In genomic region chr21:45481566-45481965, GRCh38 we compare ENCODE assay signal across 18 cellular contexts.
DNase-seq lines count a peak whose midpoint lies in the region; ATAC-seq, FAIRE-seq and TF ChIP-seq lines count a peak whose summit lies in the region.
"Had no signal": no experiment of that assay in that cellular context is flagged by ENCODE, and none has a peak within 500 bp of the region (broad histone marks: within the 10 kb centered on the region; RNA-seq: fewer than 3 reads in every experiment).

No MANE protein-coding gene starts in this region.

- H3K27ac Mint-ChIP-seq in CD4-positive, CD25-positive, alpha-beta regulatory T cell, result peak overlapping the region in 1 of 3 donors; percentile 26
- H3K27ac Mint-ChIP-seq: B cell had no signal

- H2BK15ac ChIP-seq in H1 (ENCODE audit: low read length) (no peak overlapping the region), neuronal stem cell (ENCODE audit: low read length) (no peak overlapping the region)

- no peak overlapping the region for H3K18ac ChIP-seq in H1 (ENCODE audit: extremely low read depth, low read length)
- no peak overlapping the region for H3K18ac ChIP-seq in neuronal stem cell (ENCODE audit: low read length)

- peak overlapping the region in 3 of 4 donors; percentile 44 to 69 (median 46) for H3K4me3 Mint-ChIP-seq in CD4-positive, CD25-positive, alpha-beta regulatory T cell
- H3K4me3 Mint-ChIP-seq: B cell; CD4-positive, alpha-beta memory T cell had no signal

- no peak for ATAC-seq in CD4-positive, CD25-positive, alpha-beta regulatory T cell (ENCODE audit: low read depth in 2 of 2)
- ATAC-seq in GM21737 (IDR thresholded peaks at IDR 0.05; ENCODE audit: unreplicated experiment), result no peak

- no peak overlapping the region for H2BK20ac ChIP-seq in H1 (ENCODE audit: low read length)

- H2BK12ac ChIP-seq in H1 (ENCODE audit: low read depth, low read length), result no peak overlapping the region
- H2BK12ac ChIP-seq in neuronal stem cell (ENCODE audit: low read length), result no peak overlapping the region

- no peak for FAIRE-seq in H1 (lab: Jason Lieb, UNC)
- FAIRE-seq: HTR-8/SVneo had no signal

- DNase-seq in cardiac muscle cell (ENCODE audit: low read depth in 1 of 2, low spot score in 1 of 2), result no peak
- no peak for DNase-seq in right atrium auricular region (ENCODE audit: low spot score)
- no peak for DNase-seq in CD4-positive, CD25-positive, alpha-beta regulatory T cell
- DNase-seq in H1 (ENCODE audit: low read depth in 1 of 2, low spot score in 2 of 2), result no peak
- no peak for DNase-seq in neuronal stem cell (ENCODE audit: low spot score)
- no peak for DNase-seq in activated gamma-delta T cell treated with Interleukin-2 at 50 U/mL for 16 hours
- no peak for DNase-seq in HT-29 (ENCODE audit: low spot score)
- DNase-seq: Calu3; CD4-positive, alpha-beta memory T cell; DMS79 treated with DMSO at 0.1 percent for 48 hours; GF-D8; HCEC 1CT; KBM-7 had no signal

- peaks cover 41% of the 10 kb centered on the region for H3K36me3 ChIP-seq in cardiac muscle cell
- H3K36me3 ChIP-seq in right atrium auricular region, result peaks cover 38% of the 10 kb centered on the region
- no peaks in the 10 kb centered on the region for H3K36me3 ChIP-seq in CD4-positive, CD25-positive, alpha-beta regulatory T cell (ENCODE audit: control insufficient read depth, insufficient read depth, low read length)
- peaks cover 14 to 70% (median 44%) of the 10 kb centered on the region in 4 experiments for H3K36me3 ChIP-seq in H1 (ENCODE audit: control insufficient read depth in 2 of 4, insufficient read depth in 4 of 4, low read length in 3 of 4)
- H3K36me3 ChIP-seq in neuronal stem cell (replicated peaks in 1 of 2; ENCODE audit: control insufficient read depth in 2 of 2, insufficient read depth in 2 of 2, low read length in 2 of 2), result peaks cover 0 to 25% of the 10 kb centered on the region in 2 donors

- peaks cover 2 to 56% (median 17%) of the 10 kb centered on the region in 4 donors for H3K4me1 Mint-ChIP-seq in CD4-positive, CD25-positive, alpha-beta regulatory T cell

- POLR2A ChIA-PET in H1 (lab: Charles Lee; ENCODE audit: partially characterized antibody), result no interaction called here

- H4K20me1 ChIP-seq in H1 (replicated peaks in 1 of 2; ENCODE audit: control insufficient read depth in 1 of 2, insufficient read depth in 2 of 2, low read length in 2 of 2), result peaks cover 8 to 20% of the 10 kb centered on the region in 2 experiments

- H3K36me3 Mint-ChIP-seq in CD4-positive, CD25-positive, alpha-beta regulatory T cell, result no peaks in the 10 kb centered on the region
- H3K36me3 Mint-ChIP-seq: CD4-positive, alpha-beta memory T cell had no signal

- H3K14ac ChIP-seq in H1 (ENCODE audit: insufficient read length) (no peak overlapping the region), neuronal stem cell (ENCODE audit: low read length) (peak overlapping the region; percentile 32)

- H3K27me3 ChIP-seq in cardiac muscle cell, result no peaks in the 10 kb centered on the region
- no peaks in the 10 kb centered on the region for H3K27me3 ChIP-seq in right atrium auricular region
- H3K27me3 ChIP-seq in CD4-positive, CD25-positive, alpha-beta regulatory T cell (ENCODE audit: control insufficient read depth, insufficient read depth, low read length), result no peaks in the 10 kb centered on the region
- H3K27me3 ChIP-seq in H1 (replicated peaks in 1 of 4; ENCODE audit: control insufficient read depth in 3 of 4, extremely low read depth in 1 of 4, insufficient read depth in 3 of 4, low read length in 3 of 4), result no peaks in the 10 kb centered on the region
- H3K27me3 ChIP-seq in neuronal stem cell (ENCODE audit: control insufficient read depth in 3 of 3, insufficient read depth in 3 of 3, low read depth in 1 of 3, low read length in 3 of 3), result peaks cover 0 to 14% (median 5%) of the 10 kb centered on the region in 3 experiments

- H3K79me1 ChIP-seq in H1 (ENCODE audit: low read depth, low read length), result peaks cover 2% of the 10 kb centered on the region; the same call in 1 of the 2 replicates
- H3K79me1 ChIP-seq in neuronal stem cell (ENCODE audit: low read depth, low read length), result peaks cover 2% of the 10 kb centered on the region

- no peak overlapping the region for H2BK120ac ChIP-seq in H1 (replicated peaks; ENCODE audit: low read depth, low read length)
- H2BK120ac ChIP-seq in neuronal stem cell (ENCODE audit: low read depth, low read length), result peak overlapping the region; percentile 52

- H3K27ac ChIP-seq in cardiac muscle cell (peak overlapping the region; percentile 39), right atrium auricular region (no peak overlapping the region), H1 (ENCODE audit: low read depth, low read length) (no peak overlapping the region), neuronal stem cell (replicated peaks; ENCODE audit: low read length) (no peak overlapping the region)
- H3K27ac ChIP-seq in CD4-positive, CD25-positive, alpha-beta regulatory T cell (ENCODE audit: insufficient read depth, low read length, poor library complexity, severe bottlenecking), result no peak overlapping the region
- H3K27ac ChIP-seq: C4-2B had no signal

- H2BK5ac ChIP-seq in H1 (ENCODE audit: low read depth, low read length) (peak overlapping the region; percentile 44; the same call in 1 of the 2 replicates), neuronal stem cell (ENCODE audit: low read length) (no peak overlapping the region)

- H3K56ac ChIP-seq in H1 (replicated peaks; ENCODE audit: insufficient read length, low read depth, low read length), result no peak overlapping the region

- H3K9me3 ChIP-seq in cardiac muscle cell (ENCODE audit: low read depth) (no peaks in the 10 kb centered on the region), right atrium auricular region (no peaks in the 10 kb centered on the region), H1 (ENCODE audit: insufficient read depth in 2 of 2, low read depth in 1 of 2, low read length in 1 of 2) (peaks cover 3 to 4% of the 10 kb centered on the region in 2 experiments; a peak in 2 of 4 replicates), neuronal stem cell (replicated peaks in 1 of 2; ENCODE audit: control insufficient read depth in 2 of 2, insufficient read depth in 1 of 2, low read depth in 1 of 2, low read length in 2 of 2) (peaks cover 0 to 12% of the 10 kb centered on the region in 2 donors)
- H3K9me3 ChIP-seq in CD4-positive, CD25-positive, alpha-beta regulatory T cell (ENCODE audit: control insufficient read depth in 2 of 2, low read length in 2 of 2), result no peaks in the 10 kb centered on the region

- no peak for TF ChIP-seq EP300 in H1 (IDR thresholded peaks at IDR 0.05; ENCODE audit: borderline replicate concordance in 1 of 2, low read depth in 2 of 2, low read length in 2 of 2)

- TF ChIP-seq POLR2A in H1 (IDR thresholded peaks at IDR 0.05; ENCODE audit: control extremely low read depth in 1 of 2, low read depth in 2 of 2, low read length in 2 of 2), result no peak

- WGBS in H1 (ENCODE audit: extremely low coverage in 1 of 2, insufficient coverage in 1 of 2, insufficient read length in 1 of 2, insufficient replicate concordance in 2 of 2, low coverage in 1 of 2, low lambda C conversion rate in 2 of 2, missing lambda C conversion rate in 1 of 2), 2 experiments, result 95% methylated on average over 16 of the region's 16 CpGs; no CpG with 5 or more reads in 1 of the 2 experiments
- WGBS in neuronal stem cell (ENCODE audit: extremely low coverage in 2 of 2, insufficient read length in 2 of 2, insufficient replicate concordance in 1 of 2), 2 donors, result no CpG with 5 or more reads among the region's 16 CpGs

- no peaks in the 10 kb centered on the region for H3K27me3 Mint-ChIP-seq in CD4-positive, CD25-positive, alpha-beta regulatory T cell
- H3K27me3 Mint-ChIP-seq: B cell; CD4-positive, alpha-beta memory T cell; IgD-negative memory B cell had no signal

- CTCF ChIA-PET in H1 (lab: Charles Lee; ENCODE audit: partially characterized antibody), result no interaction called here

- H2AK5ac ChIP-seq in H1 (ENCODE audit: low read depth, low read length) (no peak overlapping the region), neuronal stem cell (ENCODE audit: low read depth, low read length) (no peak overlapping the region)

- H3K4me1 ChIP-seq in cardiac muscle cell (ENCODE audit: low read depth), result no peaks in the 10 kb centered on the region
- H3K4me1 ChIP-seq in right atrium auricular region, result peaks cover 0 to 11% of the 10 kb centered on the region in 2 donors
- peaks cover 26% of the 10 kb centered on the region for H3K4me1 ChIP-seq in CD4-positive, CD25-positive, alpha-beta regulatory T cell (ENCODE audit: control insufficient read depth, insufficient read depth, low read length, poor library complexity, severe bottlenecking)
- no peaks in the 10 kb centered on the region for H3K4me1 ChIP-seq in H1 (replicated peaks in 1 of 4; ENCODE audit: control insufficient read depth in 3 of 4, insufficient read depth in 4 of 4, low read length in 3 of 4)
- H3K4me1 ChIP-seq in neuronal stem cell (ENCODE audit: control insufficient read depth in 2 of 2, insufficient read depth in 1 of 2, low read depth in 1 of 2, low read length in 2 of 2), result peaks cover 2 to 3% of the 10 kb centered on the region in 2 donors

- H3K4me3 ChIP-seq in cardiac muscle cell (no peak overlapping the region), right atrium auricular region (no peak overlapping the region), H1 (ENCODE audit: extremely low read depth in 1 of 4, insufficient read depth in 2 of 4, low read depth in 3 of 4, low read length in 4 of 4) (no peak overlapping the region), neuronal stem cell (ENCODE audit: low read length in 2 of 2) (no peak overlapping the region)
- no peak overlapping the region for H3K4me3 ChIP-seq in CD4-positive, CD25-positive, alpha-beta regulatory T cell (ENCODE audit: low read depth, low read length)

- peaks cover 4% of the 10 kb centered on the region for H3K23me2 ChIP-seq in H1 (ENCODE audit: low read depth, low read length)

- no peak overlapping the region for H4K5ac ChIP-seq in H1 (ENCODE audit: insufficient read length, low read depth, low read length)

- no peak overlapping the region for H3K4ac ChIP-seq in H1 (replicated peaks; ENCODE audit: insufficient read length, low read depth, low read length)
- no peak overlapping the region for H3K4ac ChIP-seq in neuronal stem cell (ENCODE audit: low read length)

- no peak overlapping the region for H3K9ac ChIP-seq in H1 (replicated peaks in 1 of 4; ENCODE audit: extremely low read depth in 1 of 4, low read depth in 3 of 4, low read length in 3 of 4)
- H3K9ac ChIP-seq in neuronal stem cell (ENCODE audit: low read depth, low read length, poor library complexity), result no peak overlapping the region

- no peak overlapping the region for H3K23ac ChIP-seq in H1 (ENCODE audit: insufficient read length)
- H3K23ac ChIP-seq in neuronal stem cell (ENCODE audit: low read depth, low read length, poor library complexity), result no peak overlapping the region

- no peak overlapping the region for H2AFZ ChIP-seq in H1 (ENCODE audit: low read length)
- H2AFZ ChIP-seq in neuronal stem cell (ENCODE audit: low read length), result no peak overlapping the region

- TF ChIP-seq CTCF in cardiac muscle cell (IDR thresholded peaks at IDR 0.05; ENCODE audit: low read depth, low read length) (no peak), right atrium auricular region (IDR thresholded peaks at IDR 0.05) (no peak), H1 (IDR thresholded peaks at IDR 0.05; ENCODE audit: control extremely low read depth in 1 of 3, insufficient read depth in 1 of 3, low read depth in 1 of 3, low read length in 3 of 3) (no peak)

- H4K91ac ChIP-seq in H1 (replicated peaks; ENCODE audit: insufficient read length, low read length) (no peak overlapping the region), neuronal stem cell (ENCODE audit: low read depth, low read length, poor library complexity) (no peak overlapping the region)

- peaks cover 0 to 2% (median 0%) of the 10 kb centered on the region in 7 donors for H3K9me3 Mint-ChIP-seq in CD4-positive, CD25-positive, alpha-beta regulatory T cell
- H3K9me3 Mint-ChIP-seq: IgD-negative memory B cell had no signal

- no peak overlapping the region for H4K8ac ChIP-seq in H1 (ENCODE audit: extremely low read depth, insufficient read depth, low read length)
- H4K8ac ChIP-seq in neuronal stem cell (ENCODE audit: low read depth, low read length), result no peak overlapping the region

- TF ChIP-seq RAD21 in H1 (IDR thresholded peaks at IDR 0.05 in 1 of 2, conservative IDR thresholded peaks at IDR 0.05 in 1 of 2; ENCODE audit: low read depth in 2 of 2, low read length in 2 of 2), result no peak

- no peaks in the 10 kb centered on the region for H3K79me2 ChIP-seq in H1 (ENCODE audit: control insufficient read depth in 1 of 2, insufficient read depth in 2 of 2, low read length in 2 of 2)

- H3K4me2 ChIP-seq in H1 (ENCODE audit: insufficient read depth in 1 of 2, low read depth in 2 of 2, low read length in 2 of 2), result no peak overlapping the region
- H3K4me2 ChIP-seq in neuronal stem cell (ENCODE audit: insufficient read depth, low read length, poor library complexity, severe bottlenecking), result no peak overlapping the region
